ENCODE assay signal across 29 cellular contexts in the genomic region with DNA sequence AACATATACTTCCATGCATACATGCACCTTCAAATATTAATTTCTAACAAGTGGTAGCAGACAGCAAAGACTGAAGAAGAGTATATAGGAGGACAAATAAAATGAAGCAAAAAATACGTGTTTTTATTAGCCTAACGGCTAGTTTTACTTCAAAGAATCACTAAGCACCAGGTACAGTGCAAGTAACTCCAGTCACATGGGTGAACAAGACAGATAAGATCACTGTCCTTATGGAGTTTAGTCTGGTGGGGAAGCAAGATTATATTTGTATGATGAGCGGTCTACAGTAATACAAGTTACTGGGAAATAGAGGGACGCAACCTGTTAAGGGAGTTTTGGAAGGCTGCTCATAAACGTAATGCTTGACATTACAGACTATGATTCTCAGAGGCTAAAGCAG.
"Had no signal": no experiment of that assay in that cellular context is flagged by ENCODE, and none has a peak within 500 bp of the region (broad histone marks: within the 10 kb centered on the region; RNA-seq: fewer than 3 reads in every experiment).

No MANE protein-coding gene starts in this region.

- H3K4me3 ChIP-seq: left ventricle myocardium inferior, lung, mucosa of descending colon, pancreas, prostate gland, skin epidermis, stomach, testis, thyroid gland, transverse colon, upper lobe of left lung, vagina had no signal

- FAIRE-seq: islet of Langerhans, pancreas had no signal

- H3K27me3 ChIP-seq: pancreas, stomach, testis, thyroid gland, transverse colon, upper lobe of left lung, vagina had no signal

- ATAC-seq: mucosa of descending colon; naive thymus-derived CD4-positive, alpha-beta T cell; natural killer cell treated with Interleukin-12 subunit alpha and Interleukin-12 subunit beta and Interleukin-15 and Interleukin-18, amount 100 ng/mL, for 72 hours; pancreas; right cardiac atrium; sciatic nerve; stimulated activated naive B cell treated with anti-CD40 and anti-IgM and Interleukin-4, amounts not matched to agents 10 μg/mL and 1 μg/mL and 100 μg/mL, for 72 hours; stimulated activated naive CD8-positive, alpha-beta T cell treated with anti-CD3 and anti-CD28 coated beads, Interleukin-15, Interleukin-2, amounts not matched to agents 100 U/mL and 50 U/mL, for 24 hours had no signal

- H3K27ac ChIP-seq: left ventricle myocardium inferior, pancreas, testis, thyroid gland, transverse colon, upper lobe of left lung, vagina had no signal

- H3K36me3 ChIP-seq: prostate gland had no signal

- DNase-seq: hypothalamus; immature natural killer cell; left ventricle myocardium inferior; midbrain; mucosa of descending colon; naive thymus-derived CD4-positive, alpha-beta T cell; nucleus accumbens; pancreas; posterior cingulate gyrus; retina; right cardiac atrium; stimulated activated CD4-positive, alpha-beta T cell treated with anti-CD3 and anti-CD28 coated beads, Interleukin-12 subunit alpha, Interleukin-12 subunit beta, amount 100 ng/mL, for 4 hours; stimulated activated CD4-positive, alpha-beta T cell treated with anti-CD3 and anti-CD28 coated beads, Interleukin-15, amount 100 ng/mL, for 24 hours; stimulated activated CD4-positive, alpha-beta T cell treated with anti-CD3 and anti-CD28 coated beads, Interleukin-2, amount 100 ng/mL, for 24 hours; stimulated activated CD4-positive, alpha-beta T cell treated with anti-CD3 and anti-CD28 coated beads, Interleukin-4, amount 100 ng/mL, for 1 hour; stimulated activated naive B cell treated with anti-CD40 and anti-IgM and Interleukin-4, amounts not matched to agents 10 μg/mL and 1 μg/mL and 100 μg/mL, for 72 hours; stimulated activated naive CD8-positive, alpha-beta T cell treated with anti-CD3 and anti-CD28 coated beads, Interleukin-15, Interleukin-2, amounts not matched to agents 100 U/mL and 50 U/mL, for 24 hours; stomach; testis; thyroid gland; transverse colon; upper lobe of left lung had no signal

- H3K9me3 ChIP-seq: left ventricle myocardium inferior, mucosa of descending colon, pancreas, prostate gland, stomach, testis, thyroid gland, transverse colon, upper lobe of left lung, vagina had no signal

- H3K4me1 ChIP-seq: left ventricle myocardium inferior, testis, thyroid gland had no signal
